In genomic region chr17:44464037-44464436, GRCh38 we compare ENCODE assay signal across 15 cellular contexts. TPM values are rescaled to one million over a fixed set of nuclear protein-coding genes. Genes with fewer than 3 reads are reported as not detected.
A peak's percentile ranks its signal among the peaks of the same experiment; 100 is the strongest.
DNase-seq lines count a peak whose midpoint lies in the region; ATAC-seq, FAIRE-seq and TF ChIP-seq lines count a peak whose summit lies in the region.
"Had no signal": no experiment of that assay in that cellular context is flagged by ENCODE, and none has a peak within 500 bp of the region (broad histone marks: within the 10 kb centered on the region; RNA-seq: fewer than 3 reads in every experiment).

No MANE protein-coding gene starts in this region.

- DNase-seq in A549 (ENCODE audit: low read depth in 1 of 2, low spot score in 1 of 2) (no peak), GM23248 (peak; percentile 62), astrocyte of the hippocampus (ENCODE audit: low read depth, low spot score) (peak; percentile 58), iris pigment epithelial cell (ENCODE audit: low read depth) (peak; percentile 33), hypothalamus (lab: John Stamatoyannopoulos, UW) (no peak), CD1c-positive myeloid dendritic cell (ENCODE audit: extremely low spot score) (no peak), superior temporal gyrus (ENCODE audit: extremely low spot score) (no peak)
- DNase-seq: activated naive CD4-positive, alpha-beta T cell treated with anti-CD3 and anti-CD28 coated beads for 36 hours; NCI-H1105 treated with DMSO at 0.1 percent for 48 hours; NCI-H524 treated with DMSO at 0.1 percent for 48 hours; stimulated activated CD4-positive, alpha-beta T cell treated with anti-CD3 and anti-CD28 coated beads, Interleukin-2, amount 100 ng/mL, for 24 hours; T-helper 9 cell had no signal

- H3K27me3 ChIP-seq in GM23248 (replicated peaks; ENCODE audit: insufficient read depth), result no peaks in the 10 kb centered on the region
- H3K27me3 ChIP-seq: gastroesophageal sphincter had no signal

- H3F3A ChIP-seq in GM23248 (ENCODE audit: insufficient read depth), result peaks cover 16% of the 10 kb centered on the region; the same call in 1 of the 2 replicates

- H3K4me3 ChIP-seq in A549 (no peak overlapping the region), GM23248 (no peak overlapping the region)
- H3K4me3 ChIP-seq: gastroesophageal sphincter had no signal

- POLR2A ChIA-PET in A549 (lab: Yijun Ruan, JAX), result no interaction called here

- no peak for ATAC-seq in A549
- ATAC-seq in GM19455 (IDR thresholded peaks at IDR 0.05; ENCODE audit: unreplicated experiment), result no peak
- ATAC-seq: gastroesophageal sphincter had no signal

- no peak for TF ChIP-seq CTCF in A549 (IDR thresholded peaks at IDR 0.05)

- H4K20me1 ChIP-seq in GM23248 (ENCODE audit: insufficient read depth), result no peaks in the 10 kb centered on the region

- no peak for TF ChIP-seq POLR2A in A549 (IDR thresholded peaks at IDR 0.05; ENCODE audit: low read length)

- no peak for FAIRE-seq in A549 (lab: Jason Lieb, UNC)
- FAIRE-seq: urothelium cell line had no signal

- 76% methylated on average over 1 of the region's 1 CpG for WGBS in A549 (ENCODE audit: missing lambda C conversion rate)
- WGBS in GM23248 (ENCODE audit: low coverage in 1 of 2, low lambda C conversion rate in 2 of 2, missing lambda C conversion rate in 2 of 2), 2 experiments, result 67 to 72% methylated on average over 1 of the region's 1 CpG

- H3K27ac ChIP-seq in A549, result 0 out of 6 replicates have a peak overlapping the region, but pooled peaks of 1 of the 2 experiments have one; percentile 1
- H3K27ac ChIP-seq in GM23248, result peak overlapping the region; percentile 54

- H3K4me2 ChIP-seq in A549, result 0 out of 3 replicates have a peak overlapping the region, but pooled peaks have one; percentile 17
- H3K4me2 ChIP-seq in GM23248 (ENCODE audit: unreplicated experiment), result peak overlapping the region; percentile 32

- in situ Hi-C loops in GM23248 (cut with MboI), result no loop called here

- H3K9me3 ChIP-seq in A549 (no peaks in the 10 kb centered on the region), GM23248 (ENCODE audit: low read depth) (no peaks in the 10 kb centered on the region)
- H3K9me3 ChIP-seq: gastroesophageal sphincter had no signal

- no peaks in the 10 kb centered on the region for H3K9me2 ChIP-seq in GM23248 (ENCODE audit: insufficient read depth)

- H3K4me1 ChIP-seq in A549, result peaks cover 25% of the 10 kb centered on the region
- H3K4me1 ChIP-seq in GM23248 (ENCODE audit: insufficient read depth), result peaks cover 28% of the 10 kb centered on the region

- H2AFZ ChIP-seq in GM23248, result no peak overlapping the region

- CTCF ChIA-PET in A549 (lab: Yijun Ruan, JAX), result interaction anchor here (1.0 to 1.4 kb wide), 5 partner anchors 10 to 173 kb away, joined by 3 to 4 read pairs (median 4); no protein-coding TSS in a partner anchor

- TF ChIP-seq EP300 in A549 (IDR thresholded peaks at IDR 0.05), result no peak

- peaks cover 9% of the 10 kb centered on the region for H3K36me3 ChIP-seq in GM23248 (ENCODE audit: low read depth)

- H3K9ac ChIP-seq in GM23248, result peak overlapping the region; percentile 8

- peaks cover 90% of the 10 kb centered on the region for H3K79me2 ChIP-seq in GM23248 (ENCODE audit: insufficient read depth)

- TF ChIP-seq RAD21 in A549 (conservative IDR thresholded peaks at IDR 0.05 in 1 of 2, IDR thresholded peaks at IDR 0.05 in 1 of 2), result no peak

TF ChIP-seq in A549, 52 proteins besides CTCF, POLR2A, EP300 and RAD21:
- no peak for TF ChIP-seq JUN (IDR thresholded peaks at IDR 0.05)
- peak; percentile 48 for TF ChIP-seq MAFK (IDR thresholded peaks at IDR 0.05; ENCODE audit: partially characterized antibody)

RNA-seq across cellular contexts. Expression of gene GPATCH8, which starts 39.2 kb away (rescaled TPM):
- polyA plus RNA-seq in A549 (2011; rRNA removed) (24.9 and 27.3 TPM in 2 replicates), A549 (2017; fragmentation: RNase III; extraction: RNeasy Plus Mini Kit Qiagen cat#74134 plus additional on column Dnase treatment) (20.6 to 21.7 TPM (median 21.7 TPM) in 3 replicates), GM23248 (2016; fragmentation: Nextera tagmentation; extraction: Ambion mirVana) (28.4 and 29.4 TPM in 2 replicates)
- 10.2 and 11.2 TPM in 2 replicates for polyA plus RNA-seq in A549 (2012; cell fraction: cytosol; rRNA removed)
- polyA plus RNA-seq in A549 (2012; cell fraction: nucleus; rRNA removed), result 28.3 and 30.8 TPM in 2 replicates
- 24.0 and 25.0 TPM in 2 replicates for polyA minus RNA-seq in A549 (2011; rRNA and poly(A)+ RNA removed)
- total RNA-seq in GM23248 (2014; rRNA removed; shearing (Covaris generic)), result 18.0 and 24.7 TPM in 2 replicates

Comparison
In these comparisons a context has a peak if more than half of its experiments do, and no peak if none do; other contexts are left out.
1. DNase-seq: peak in GM23248 (single experiment), astrocyte of the hippocampus (single experiment) and iris pigment epithelial cell (single experiment); none in A549 (0 of 2), hypothalamus (0 of 51), CD1c-positive myeloid dendritic cell (single experiment) and superior temporal gyrus (single experiment).